Comparison of ENCODE assay signal across 25 cellular contexts in the genomic region with DNA sequence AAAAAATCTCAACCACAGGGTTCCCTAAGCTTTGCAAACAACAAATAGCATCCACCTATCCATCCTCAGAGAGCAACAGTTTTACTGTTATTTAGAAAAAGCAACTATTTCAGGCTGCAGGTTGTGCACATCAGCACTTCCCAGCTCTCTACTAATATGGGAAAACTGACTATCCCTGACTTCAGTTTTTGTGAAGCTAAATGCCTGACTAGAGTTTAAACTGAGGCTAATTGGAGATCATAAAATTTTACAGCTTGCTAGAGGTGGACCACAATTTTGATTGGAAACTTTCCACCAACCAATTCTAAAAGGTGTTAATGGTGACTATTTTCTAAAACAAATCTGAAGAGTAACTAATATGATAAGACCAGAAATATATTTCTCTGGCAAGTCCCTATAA. TPM values are rescaled to one million over a fixed set of nuclear protein-coding genes. Genes with fewer than 3 reads are reported as not detected.
"Had no signal": no experiment of that assay in that cellular context is flagged by ENCODE, and none has a peak within 500 bp of the region (broad histone marks: within the 10 kb centered on the region; RNA-seq: fewer than 3 reads in every experiment).

No MANE protein-coding gene starts in this region.

- H3K4me2 ChIP-seq: PC-9 had no signal

- ATAC-seq: Right ventricle myocardium inferior, SK-N-SH treated with all-trans-retinoic acid at 6 μM for 48 hours had no signal

- H2AFZ ChIP-seq: PC-9 had no signal

- H3K9me3 ChIP-seq: Peyer's patch, SJCRH30 had no signal

- H3K27me3 ChIP-seq: Peyer's patch, SJCRH30 had no signal

- H3K4me1 ChIP-seq: Peyer's patch, SJCRH30 had no signal

- H3K4me3 ChIP-seq: PC-9, Peyer's patch, SJCRH30 had no signal

- H3K27ac ChIP-seq: PC-9, Peyer's patch, SJCRH30 had no signal

- H3K36me3 ChIP-seq: Peyer's patch, SJCRH30 had no signal

- DNase-seq: KBM-7; MV-4-11; NCI-H1048; NCI-H1105; NCI-H1417; NCI-H1436 treated with DMSO at 0.1 percent for 48 hours; NCI-H1694; NCI-H187 treated with DMSO at 0.1 percent for 48 hours; NCI-H2029 treated with DMSO at 0.1 percent for 48 hours; NCI-H2171 treated with DMSO at 0.1 percent for 48 hours; NCI-H2227 treated with DMSO at 0.1 percent for 48 hours; NCI-H524; NCI-H526 treated with DMSO at 0.1 percent for 48 hours; NCI-H748 treated with DMSO at 0.1 percent for 48 hours; NK-92 treated with Interleukin-12 subunit alpha and Interleukin-12 subunit beta, amount 100 ng/mL, for 24 hours; OCI-M1; PC-9; Peyer's patch; SHP77 treated with DMSO at 0.1 percent for 48 hours; SJCRH30 had no signal

RNA-seq across cellular contexts. Expression of gene HLA-DMB, which starts 36.9 kb away (rescaled TPM):
- total RNA-seq: LHCN-M2, MCF 10A, NCI-H460, SJCRH30 had no signal
